30 cellular contexts compared by ENCODE assay signal in genomic region chr11:81887671-81888070, GRCh38.
"Had no signal": no experiment of that assay in that cellular context is flagged by ENCODE, and none has a peak within 500 bp of the region (broad histone marks: within the 10 kb centered on the region; RNA-seq: fewer than 3 reads in every experiment).

No MANE protein-coding gene starts in this region.

- H3K4me3 ChIP-seq: ovary, psoas muscle, skin epidermis, smooth muscle cell, spleen, stomach, thoracic aorta, thyroid gland, tibial nerve, upper lobe of left lung, vagina had no signal

- H2AFZ ChIP-seq: parathyroid adenoma had no signal

- H3K4me3 Mint-ChIP-seq: naive thymus-derived CD4-positive, alpha-beta T cell; natural killer cell treated with Interleukin-12 subunit alpha and Interleukin-12 subunit beta and Interleukin-15 and Interleukin-18, amount 100 ng/mL, for 72 hours; nephron progenitor cell; neural crest cell; stimulated activated naive B cell treated with anti-CD40 and anti-IgM and Interleukin-4, amounts not matched to agents 10 μg/mL and 1 μg/mL and 100 μg/mL, for 72 hours; stimulated activated naive CD8-positive, alpha-beta T cell treated with anti-CD3 and anti-CD28 coated beads, Interleukin-15, Interleukin-2, amounts not matched to agents 100 ng/mL and 50 ng/mL, for 24 hours had no signal

- H3K9me3 ChIP-seq: ovary, psoas muscle, thoracic aorta, thyroid gland, upper lobe of left lung, vagina had no signal

- H3K27ac Mint-ChIP-seq: naive thymus-derived CD4-positive, alpha-beta T cell; natural killer cell treated with Interleukin-12 subunit alpha and Interleukin-12 subunit beta and Interleukin-15 and Interleukin-18, amount 100 ng/mL, for 72 hours; nephron progenitor cell; progenitor cell of endocrine pancreas; stimulated activated naive B cell treated with anti-CD40 and anti-IgM and Interleukin-4, amounts not matched to agents 10 μg/mL and 1 μg/mL and 100 μg/mL, for 72 hours; stimulated activated naive CD8-positive, alpha-beta T cell treated with anti-CD3 and anti-CD28 coated beads, Interleukin-15, Interleukin-2, amounts not matched to agents 100 ng/mL and 50 ng/mL, for 24 hours had no signal

- H3K79me2 ChIP-seq: parathyroid adenoma had no signal

- H3K36me3 ChIP-seq: ovary, spleen, stomach, thoracic aorta, thyroid gland, tibial nerve, upper lobe of left lung, vagina had no signal

- ATAC-seq: naive thymus-derived CD4-positive, alpha-beta T cell; natural killer cell treated with Interleukin-12 subunit alpha and Interleukin-12 subunit beta and Interleukin-15 and Interleukin-18, amount 100 ng/mL, for 72 hours; psoas muscle; right cardiac atrium; sciatic nerve; stimulated activated naive B cell treated with anti-CD40 and anti-IgM and Interleukin-4, amounts not matched to agents 10 μg/mL and 1 μg/mL and 100 μg/mL, for 72 hours had no signal

- H3K27me3 ChIP-seq: ovary, spleen, stomach, thyroid gland, tibial nerve, upper lobe of left lung, vagina had no signal

- H3K27ac ChIP-seq: ovary, parathyroid adenoma, psoas muscle, skin epidermis, spleen, stomach, thoracic aorta, thyroid gland, tibial nerve, upper lobe of left lung, vagina had no signal

- H3K9me3 Mint-ChIP-seq: nephron progenitor cell had no signal

- H3K4me1 ChIP-seq: parathyroid adenoma, psoas muscle, spleen, stomach, thyroid gland, tibial nerve, upper lobe of left lung, vagina had no signal

- H3K9ac ChIP-seq: parathyroid adenoma had no signal

- H3K27me3 Mint-ChIP-seq: progenitor cell of endocrine pancreas; stimulated activated naive CD8-positive, alpha-beta T cell treated with anti-CD3 and anti-CD28 coated beads, Interleukin-15, Interleukin-2, amounts not matched to agents 100 ng/mL and 50 ng/mL, for 24 hours had no signal

- H3K4me1 Mint-ChIP-seq: naive thymus-derived CD4-positive, alpha-beta T cell; nephron progenitor cell; neural crest cell; stimulated activated naive B cell treated with anti-CD40 and anti-IgM and Interleukin-4, amounts not matched to agents 10 μg/mL and 1 μg/mL and 100 μg/mL, for 72 hours had no signal

- H3K4me2 ChIP-seq: smooth muscle cell had no signal

- DNase-seq: naive thymus-derived CD4-positive, alpha-beta T cell; nephron progenitor cell; occipital lobe; ovary; posterior cingulate gyrus; psoas muscle; right cardiac atrium; spleen; stimulated activated CD4-positive, alpha-beta T cell treated with anti-CD3 and anti-CD28 coated beads, Interleukin-12 subunit alpha, Interleukin-12 subunit beta, amount 100 ng/mL, for 4 hours; stimulated activated CD4-positive, alpha-beta T cell treated with anti-CD3 and anti-CD28 coated beads, Interleukin-1b, Interleukin-23, amount 100 ng/mL, for 48 hours; stimulated activated CD4-positive, alpha-beta T cell treated with anti-CD3 and anti-CD28 coated beads, Interleukin-4, amount 100 ng/mL, for 1 hour; stimulated activated CD4-positive, alpha-beta T cell treated with anti-CD3 and anti-CD28 coated beads, Interleukin-4, amount 100 ng/mL, for 4 hours; stimulated activated CD8-positive, alpha-beta memory T cell treated with anti-CD3 and anti-CD28 coated beads, Interleukin-4, amount 100 ng/mL, for 48 hours; stimulated activated naive B cell treated with anti-CD40 and anti-IgM and Interleukin-4, amounts not matched to agents 10 μg/mL and 1 μg/mL and 100 μg/mL, for 72 hours; stimulated activated naive CD4-positive, alpha-beta T cell treated with Interleukin-2 at 50 U/mL for 16 hours; stomach; thyroid gland; upper lobe of left lung had no signal

- FAIRE-seq: urothelium cell line had no signal
